ENCODE assay signal across 34 cellular contexts in genomic region chr4:173380987-173381386, GRCh38. TPM values are rescaled to one million over a fixed set of nuclear protein-coding genes. Genes with fewer than 3 reads are reported as not detected.
A peak's percentile ranks its signal among the peaks of the same experiment; 100 is the strongest.
DNase-seq lines count a peak whose midpoint lies in the region; ATAC-seq and TF ChIP-seq lines count a peak whose summit lies in the region.
"Had no signal": no experiment of that assay in that cellular context is flagged by ENCODE, and none has a peak within 500 bp of the region (broad histone marks: within the 10 kb centered on the region; RNA-seq: fewer than 3 reads in every experiment).

No MANE protein-coding gene starts in this region.

- H3K4me1 Mint-ChIP-seq in neural crest cell, result peaks cover 17% of the 10 kb centered on the region
- H3K4me1 Mint-ChIP-seq: natural killer cell; stimulated activated naive CD8-positive, alpha-beta T cell treated with anti-CD3 and anti-CD28 coated beads, Interleukin-15, amount 100 ng/mL, for 72 hours had no signal

- H3K27ac Mint-ChIP-seq in neural crest cell (ENCODE audit: unreplicated experiment), result no peak overlapping the region
- H3K27ac Mint-ChIP-seq: activated T-cell treated with anti-CD3 and anti-CD28 coated beads, Interleukin-2, amount 50 U/mL, for 72 hours; effector memory CD8-positive, alpha-beta T cell; natural killer cell; stimulated activated naive CD8-positive, alpha-beta T cell treated with anti-CD3 and anti-CD28 coated beads, Interleukin-15, amount 100 ng/mL, for 72 hours; T-helper 1 cell treated with Interleukin-12 subunit alpha and Interleukin-12 subunit beta and Interleukin-4 antibody, amounts not matched to agents 30 μg/mL and 1 μg/mL, for 36 hours had no signal

- no peak for TF ChIP-seq CTCF in neural crest cell (conservative IDR thresholded peaks at IDR 0.05)

- no peaks in the 10 kb centered on the region for H3K4me1 ChIP-seq in GM23248 (ENCODE audit: insufficient read depth)
- H3K4me1 ChIP-seq: prostate gland, right lobe of liver, uterus had no signal

- no peak overlapping the region for H3K9ac ChIP-seq in GM23248
- H3K9ac ChIP-seq: SK-N-SH had no signal

- no peaks in the 10 kb centered on the region for H3K9me3 ChIP-seq in GM23248 (ENCODE audit: low read depth)
- H3K9me3 ChIP-seq: mucosa of descending colon, prostate gland, right lobe of liver, SK-N-SH, spleen, thyroid gland, uterus had no signal

- H3K9me2 ChIP-seq in GM23248 (ENCODE audit: insufficient read depth), result no peaks in the 10 kb centered on the region
- H3K9me2 ChIP-seq: SK-N-SH had no signal

- no peaks in the 10 kb centered on the region for H3F3A ChIP-seq in GM23248 (ENCODE audit: insufficient read depth)

- peak; percentile 65 for ATAC-seq in GM18858 (IDR thresholded peaks at IDR 0.05; ENCODE audit: unreplicated experiment)
- ATAC-seq in GM21447 (IDR thresholded peaks at IDR 0.05; ENCODE audit: unreplicated experiment), result peak; percentile 65
- peak; percentile 59 for ATAC-seq in HG03025 (IDR thresholded peaks at IDR 0.05; ENCODE audit: low FRiP score, unreplicated experiment)
- ATAC-seq: activated T-cell treated with anti-CD3 and anti-CD28 coated beads, Interleukin-2, amount 50 U/mL, for 72 hours; effector memory CD8-positive, alpha-beta T cell; left cardiac atrium; mucosa of descending colon; natural killer cell; right lobe of liver; stimulated activated naive CD8-positive, alpha-beta T cell treated with anti-CD3 and anti-CD28 coated beads, Interleukin-15, amount 100 ng/mL, for 72 hours had no signal

- peak overlapping the region; percentile 32 for H3K4me3 Mint-ChIP-seq in neural crest cell
- H3K4me3 Mint-ChIP-seq: activated T-cell treated with anti-CD3 and anti-CD28 coated beads, Interleukin-2, amount 50 U/mL, for 72 hours; CD8-positive, alpha-beta memory T cell; effector memory CD8-positive, alpha-beta T cell; natural killer cell; stimulated activated naive CD8-positive, alpha-beta T cell treated with anti-CD3 and anti-CD28 coated beads, Interleukin-15, amount 100 ng/mL, for 72 hours; T-helper 1 cell treated with Interleukin-12 subunit alpha and Interleukin-12 subunit beta and Interleukin-4 antibody, amounts not matched to agents 30 μg/mL and 1 μg/mL, for 36 hours had no signal

- H3K27me3 Mint-ChIP-seq in neural crest cell (ENCODE audit: low read depth), result no peaks in the 10 kb centered on the region
- H3K27me3 Mint-ChIP-seq: CD8-positive, alpha-beta memory T cell; effector memory CD8-positive, alpha-beta T cell had no signal

- H4K20me1 ChIP-seq in GM23248 (ENCODE audit: insufficient read depth), result no peaks in the 10 kb centered on the region

- DNase-seq in neural crest cell (ENCODE audit: low read depth, low spot score), result no peak
- DNase-seq in GM23248, result no peak
- no peak for DNase-seq in NCI-H2081 (lab: John Stamatoyannopoulos, UW)
- DNase-seq in LoVo (ENCODE audit: low spot score), result no peak
- DNase-seq: activated CD4-positive, alpha-beta T cell treated with anti-CD3 and anti-CD28 coated beads, Interleukin-2, amount 50 U/mL, for 4 hours; activated CD4-positive, CD25-positive, alpha-beta regulatory T cell; activated T-cell treated with anti-CD3 and anti-CD28 coated beads, Interleukin-2, amount 50 U/mL, for 72 hours; caudate nucleus; CD8-positive, alpha-beta memory T cell; DMS 273 treated with DMSO at 0.1 percent for 48 hours; effector memory CD8-positive, alpha-beta T cell; hypothalamus; left cardiac atrium; mucosa of descending colon; natural killer cell; NCI-H1105 treated with DMSO at 0.1 percent for 48 hours; NCI-H1930; NCI-H524; occipital lobe; right lobe of liver; SK-N-SH; spleen; stimulated activated naive CD8-positive, alpha-beta T cell treated with anti-CD3 and anti-CD28 coated beads, Interleukin-15, amount 100 ng/mL, for 72 hours; thyroid gland; uterus had no signal

- no peaks in the 10 kb centered on the region for H3K9me3 Mint-ChIP-seq in neural crest cell
- H3K9me3 Mint-ChIP-seq: activated T-cell treated with anti-CD3 and anti-CD28 coated beads, Interleukin-2, amount 50 U/mL, for 72 hours; CD8-positive, alpha-beta memory T cell; effector memory CD8-positive, alpha-beta T cell; natural killer cell; stimulated activated naive CD8-positive, alpha-beta T cell treated with anti-CD3 and anti-CD28 coated beads, Interleukin-15, amount 100 ng/mL, for 72 hours; T-helper 1 cell treated with Interleukin-12 subunit alpha and Interleukin-12 subunit beta and Interleukin-4 antibody, amounts not matched to agents 30 μg/mL and 1 μg/mL, for 36 hours had no signal

- H2AFZ ChIP-seq in GM23248, result no peak overlapping the region

- no peak overlapping the region for H3K27ac ChIP-seq in GM23248
- H3K27ac ChIP-seq: prostate gland, right lobe of liver, spleen, thyroid gland, uterus had no signal

- H3K27me3 ChIP-seq in GM23248 (replicated peaks; ENCODE audit: insufficient read depth), result no peaks in the 10 kb centered on the region
- H3K27me3 ChIP-seq: right lobe of liver, spleen, thyroid gland, uterus had no signal

- H3K36me3 ChIP-seq in GM23248 (ENCODE audit: low read depth), result 0 out of 2 replicates have a peak, but pooled peaks cover 9% of the 10 kb centered on the region
- H3K36me3 ChIP-seq: prostate gland, right lobe of liver, thyroid gland, uterus had no signal

- no peak overlapping the region for H3K4me3 ChIP-seq in GM23248
- H3K4me3 ChIP-seq: coronary artery, mucosa of descending colon, prostate gland, right lobe of liver, spleen, thyroid gland, uterus had no signal

- in situ Hi-C loops in GM23248 (cut with MboI), result no loop called here

- peaks cover 9% of the 10 kb centered on the region for H3K36me3 Mint-ChIP-seq in neural crest cell (ENCODE audit: low read depth)
- H3K36me3 Mint-ChIP-seq: natural killer cell had no signal

- H3K79me2 ChIP-seq in GM23248 (ENCODE audit: insufficient read depth), result peaks cover 3% of the 10 kb centered on the region; the same call in 1 of the 2 replicates

- H3K4me2 ChIP-seq in GM23248 (ENCODE audit: unreplicated experiment), result no peak overlapping the region
- H3K4me2 ChIP-seq: SK-N-SH had no signal

RNA-seq across cellular contexts. Expression of gene SAP30, which starts 10.2 kb away (rescaled TPM):
- 44.3 and 47.1 TPM in 2 replicates for total RNA-seq in neural crest cell
- total RNA-seq in GM23248 (2014; rRNA removed; shearing (Covaris generic)), result 4.4 and 5.3 TPM in 2 replicates
- polyA plus RNA-seq in GM23248 (2016; fragmentation: Nextera tagmentation; extraction: Ambion mirVana), result 6.1 and 9.8 TPM in 2 replicates

RNA-seq across cellular contexts. Expression of gene SCRG1, which starts 17.9 kb away (rescaled TPM):
- total RNA-seq in neural crest cell, result 4.8 and 5.1 TPM in 2 replicates
- total RNA-seq in GM23248 (2014; rRNA removed; shearing (Covaris generic)), result under 0.01 TPM in 1 of 2 replicates, not detected in the other
- polyA plus RNA-seq in GM23248 (2016; fragmentation: Nextera tagmentation; extraction: Ambion mirVana), result 0.16 and 0.43 TPM in 2 replicates
- total RNA-seq: activated T-cell treated with anti-CD3 and anti-CD28 coated beads, Interleukin-2, amount 50 U/mL, for 72 hours; CD8-positive, alpha-beta memory T cell; epithelial cell of proximal tubule; HT1080; lung microvascular endothelial cell; natural killer cell; right lobe of liver had no signal
- polyA plus RNA-seq: CD8-positive, alpha-beta memory T cell had no signal

RNA-seq across cellular contexts. Expression of gene HMGB2, which starts 46.8 kb away (rescaled TPM):
- 274 and 281 TPM in 2 replicates for total RNA-seq in neural crest cell
- total RNA-seq in GM23248 (2014; rRNA removed; shearing (Covaris generic)), result 23.8 and 31.1 TPM in 2 replicates
- 91.6 and 92.0 TPM in 2 replicates for polyA plus RNA-seq in GM23248 (2016; fragmentation: Nextera tagmentation; extraction: Ambion mirVana)
